10 cellular contexts compared by ENCODE assay signal in the genomic region with DNA sequence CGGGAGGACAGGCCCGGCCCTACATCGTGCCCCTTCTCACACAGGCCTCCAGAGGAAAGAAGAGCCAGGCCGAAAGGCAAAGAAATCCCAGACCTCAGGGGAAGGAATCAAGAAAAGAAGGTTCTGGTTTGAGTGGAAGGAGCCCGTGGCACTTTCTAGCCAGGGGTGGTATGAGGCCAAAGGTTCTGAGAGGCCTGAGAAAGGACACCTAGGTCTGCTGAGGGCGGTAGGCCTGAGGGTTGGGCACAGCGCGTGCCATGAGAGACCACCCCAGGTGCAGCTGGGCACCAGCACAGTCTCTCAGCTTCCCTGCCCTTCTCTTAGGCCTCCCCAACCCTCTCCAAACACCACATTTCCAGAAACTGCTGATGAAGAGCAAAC.
A peak's percentile ranks its signal among the peaks of the same experiment; 100 is the strongest.
DNase-seq lines count a peak whose midpoint lies in the region; ATAC-seq and TF ChIP-seq lines count a peak whose summit lies in the region.
"Had no signal": no experiment of that assay in that cellular context is flagged by ENCODE, and none has a peak within 500 bp of the region (broad histone marks: within the 10 kb centered on the region; RNA-seq: fewer than 3 reads in every experiment).

No MANE protein-coding gene starts in this region.

- H3K4me1 Mint-ChIP-seq in T-helper 1 cell treated with Interleukin-12 subunit alpha and Interleukin-12 subunit beta and Interleukin-4 antibody, amounts not matched to agents 30 μg/mL and 1 μg/mL, for 36 hours (ENCODE audit: low read depth): peaks cover 3% of the 10 kb centered on the region
- peaks cover 43% of the 10 kb centered on the region for H3K4me1 Mint-ChIP-seq in chondrocyte (ENCODE audit: low read depth)

- WGBS in suprapubic skin: 59% methylated on average over 8 of the region's 8 CpGs

- H3K4me3 ChIP-seq in muscle layer of duodenum (ENCODE audit: low read depth in 1 of 2, low read length in 2 of 2) (no peak overlapping the region), suprapubic skin (no peak overlapping the region)

- no peak for ATAC-seq in GM19467 (IDR thresholded peaks at IDR 0.05; ENCODE audit: unreplicated experiment)

- no peak for TF ChIP-seq EP300 in suprapubic skin (IDR thresholded peaks at IDR 0.05)

- H3K27ac ChIP-seq in muscle layer of duodenum (ENCODE audit: low read length): peak overlapping the region; percentile 80
- H3K27ac ChIP-seq in suprapubic skin: peak overlapping the region; percentile 63

- TF ChIP-seq POLR2A in suprapubic skin (IDR thresholded peaks at IDR 0.05): no peak

- peaks cover 25 to 43% of the 10 kb centered on the region in 2 donors for H3K4me1 ChIP-seq in muscle layer of duodenum (ENCODE audit: control insufficient read depth in 1 of 2, insufficient read depth in 2 of 2, low read length in 2 of 2)
- peaks cover 51% of the 10 kb centered on the region for H3K4me1 ChIP-seq in suprapubic skin

- no peak overlapping the region for H3K4me3 Mint-ChIP-seq in T-helper 1 cell treated with Interleukin-12 subunit alpha and Interleukin-12 subunit beta and Interleukin-4 antibody, amounts not matched to agents 30 μg/mL and 1 μg/mL, for 36 hours
- no peak overlapping the region for H3K4me3 Mint-ChIP-seq in chondrocyte (ENCODE audit: unreplicated experiment)

- H3K9me3 ChIP-seq in muscle layer of duodenum (ENCODE audit: control insufficient read depth in 1 of 2, low read length in 2 of 2): no peaks in the 10 kb centered on the region
- no peaks in the 10 kb centered on the region for H3K9me3 ChIP-seq in suprapubic skin

- TF ChIP-seq CTCF in chondrocyte (IDR thresholded peaks at IDR 0.05) (no peak), suprapubic skin (IDR thresholded peaks at IDR 0.05) (no peak)

- H3K27me3 ChIP-seq in muscle layer of duodenum (ENCODE audit: low read depth, low read length) (no peaks in the 10 kb centered on the region), suprapubic skin (no peaks in the 10 kb centered on the region)

- H3K27ac Mint-ChIP-seq in T-helper 1 cell treated with Interleukin-12 subunit alpha and Interleukin-12 subunit beta and Interleukin-4 antibody, amounts not matched to agents 30 μg/mL and 1 μg/mL, for 36 hours: peak overlapping the region; percentile 64
- peak overlapping the region; percentile 66 for H3K27ac Mint-ChIP-seq in chondrocyte (ENCODE audit: unreplicated experiment)

- peaks cover 15% of the 10 kb centered on the region for H3K9me3 Mint-ChIP-seq in T-helper 1 cell treated with Interleukin-12 subunit alpha and Interleukin-12 subunit beta and Interleukin-4 antibody, amounts not matched to agents 30 μg/mL and 1 μg/mL, for 36 hours
- peaks cover 5% of the 10 kb centered on the region for H3K9me3 Mint-ChIP-seq in chondrocyte (ENCODE audit: low read depth)

- H3K27me3 Mint-ChIP-seq in T-helper 1 cell treated with Interleukin-12 subunit alpha and Interleukin-12 subunit beta and Interleukin-4 antibody, amounts not matched to agents 30 μg/mL and 1 μg/mL, for 36 hours (ENCODE audit: low read depth): no peaks in the 10 kb centered on the region
- no peaks in the 10 kb centered on the region for H3K27me3 Mint-ChIP-seq in chondrocyte (ENCODE audit: low read depth)

- H3K36me3 Mint-ChIP-seq in T-helper 1 cell treated with Interleukin-12 subunit alpha and Interleukin-12 subunit beta and Interleukin-4 antibody, amounts not matched to agents 30 μg/mL and 1 μg/mL, for 36 hours (ENCODE audit: low read depth): no peaks in the 10 kb centered on the region
- H3K36me3 Mint-ChIP-seq in chondrocyte (ENCODE audit: low read depth): peaks cover 2% of the 10 kb centered on the region

- DNase-seq in T-helper 1 cell (no peak), chondrocyte (ENCODE audit: low spot score) (no peak), suprapubic skin (ENCODE audit: low spot score in 2 of 2) (peak in 1 of 2 donors; percentile 50), HCEC 1CT (no peak), NCI-H2171 (lab: John Stamatoyannopoulos, UW) (no peak)
- DNase-seq: 8988T, NCI-H2107 had no signal

- no peaks in the 10 kb centered on the region for H3K36me3 ChIP-seq in muscle layer of duodenum (ENCODE audit: control insufficient read depth in 1 of 2, insufficient read depth in 2 of 2, low read length in 2 of 2)
- no peaks in the 10 kb centered on the region for H3K36me3 ChIP-seq in suprapubic skin
